26 cellular contexts compared by ENCODE assay signal in the genomic region with DNA sequence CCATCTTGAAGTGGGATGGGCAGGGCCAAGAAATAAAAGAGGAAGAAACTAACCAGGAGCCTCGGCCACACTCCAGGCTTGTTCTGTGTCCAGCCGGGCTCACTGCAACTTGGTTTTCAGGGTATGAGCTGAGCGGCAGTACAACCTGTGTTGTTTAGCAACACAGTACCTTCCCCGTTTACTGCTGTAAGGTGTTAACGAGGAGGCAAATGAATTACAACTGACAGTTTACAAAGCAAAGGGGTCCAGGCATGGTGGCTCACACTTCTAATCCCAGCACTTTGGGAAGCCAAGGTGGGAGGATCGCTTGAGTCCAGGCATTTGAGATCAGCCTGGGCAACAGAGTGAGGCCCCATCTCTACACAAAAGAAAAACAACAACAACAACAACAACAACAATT.
"Had no signal": no experiment of that assay in that cellular context is flagged by ENCODE, and none has a peak within 500 bp of the region (broad histone marks: within the 10 kb centered on the region; RNA-seq: fewer than 3 reads in every experiment).

No MANE protein-coding gene starts in this region.

- H3K27me3 ChIP-seq: colonic mucosa, gastrocnemius medialis, left lung had no signal

- H3K27ac ChIP-seq: colonic mucosa, dorsolateral prefrontal cortex, epithelial cell of prostate, esophagus squamous epithelium, gastrocnemius medialis, heart right ventricle, left lung, lower lobe of right lung had no signal

- H3K4me3 ChIP-seq: colonic mucosa, dorsolateral prefrontal cortex, esophagus squamous epithelium, gastrocnemius medialis, heart right ventricle, left lung, lower lobe of right lung, mucosa of descending colon had no signal

- ATAC-seq: esophagus mucosa; gastrocnemius medialis; heart right ventricle; left cardiac atrium; left lung; left ventricle myocardium superior; lower lobe of right lung; mucosa of descending colon; naive thymus-derived CD8-positive, alpha-beta T cell had no signal

- H3K4me1 ChIP-seq: colonic mucosa, esophagus squamous epithelium, gastrocnemius medialis, heart right ventricle, left lung, lower lobe of right lung had no signal

- DNase-seq: colonic mucosa; dermis blood vessel endothelial cell; dorsolateral prefrontal cortex; effector CD4-positive, alpha-beta T cell; effector memory CD4-positive, alpha-beta T cell; erythroblast; esophagus squamous epithelium; foreskin fibroblast; foreskin melanocyte; gastrocnemius medialis; glutamatergic neuron; head of caudate nucleus; heart right ventricle; hippocampal formation; immature natural killer cell; left cardiac atrium; left lung; left ventricle myocardium superior; lower lobe of right lung; mucosa of descending colon; naive B cell; naive thymus-derived CD8-positive, alpha-beta T cell had no signal

- H3K36me3 ChIP-seq: colonic mucosa, esophagus squamous epithelium, gastrocnemius medialis, heart right ventricle, left lung, lower lobe of right lung had no signal

- FAIRE-seq: endometrium, keratinocyte had no signal
